1 cellular context compared by ENCODE assay signal in the genomic region with DNA sequence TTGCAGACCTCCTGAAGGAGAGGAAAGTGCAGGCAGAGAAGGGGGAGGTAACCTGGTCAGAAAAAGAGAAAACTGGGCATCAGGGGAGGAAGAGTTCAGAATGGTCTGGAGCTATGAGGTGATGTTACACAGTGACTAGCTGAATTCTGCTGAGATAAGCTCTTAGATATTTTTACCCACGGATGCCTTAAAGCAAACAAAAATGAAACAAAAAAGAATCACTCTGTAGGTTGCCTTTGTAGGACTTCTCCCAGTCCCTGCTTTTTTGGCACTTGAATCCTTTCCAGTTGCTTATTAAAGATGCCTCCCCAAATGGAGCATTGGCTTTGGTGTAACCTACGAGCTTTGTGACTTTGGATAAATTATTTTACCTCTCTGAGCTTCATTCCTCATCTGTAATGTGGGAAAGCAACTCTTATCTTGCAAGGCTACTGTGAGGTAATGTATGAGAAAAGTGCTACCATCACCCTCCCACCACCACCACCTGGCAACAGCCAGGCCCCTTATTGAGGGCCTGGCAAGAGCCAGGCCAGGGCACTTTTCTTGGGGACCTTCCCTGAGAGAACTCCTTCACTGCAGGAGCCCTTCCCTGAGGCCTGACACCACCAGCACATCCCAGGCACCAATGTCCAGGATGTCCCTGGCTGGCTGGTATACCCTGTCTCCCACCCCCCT.
TF ChIP-seq lines count a peak whose summit lies in the region.

No MANE protein-coding gene starts in this region.

TF ChIP-seq in GM12891, 5 proteins besides CTCF, POLR2A, EP300 and RAD21 (continued from another document):
- TF ChIP-seq SPI1 (IDR thresholded peaks at IDR 0.05; ENCODE audit: low read depth, low read length): no peak
